ENCODE assay signal across 20 cellular contexts in genomic region chr19:8491574-8491973, GRCh38. TPM values are rescaled to one million over a fixed set of nuclear protein-coding genes. Genes with fewer than 3 reads are reported as not detected.
DNase-seq lines count a peak whose midpoint lies in the region; ATAC-seq, FAIRE-seq and TF ChIP-seq lines count a peak whose summit lies in the region.
"Had no signal": no experiment of that assay in that cellular context is flagged by ENCODE, and none has a peak within 500 bp of the region (broad histone marks: within the 10 kb centered on the region; RNA-seq: fewer than 3 reads in every experiment).

No MANE protein-coding gene starts in this region.

- H3K4me2 ChIP-seq in DND-41 (ENCODE audit: insufficient read depth, low read length) (no peak overlapping the region), GM12878 (ENCODE audit: control insufficient read depth, insufficient read depth) (no peak overlapping the region)
- H3K4me2 ChIP-seq: BLaER1, PC-9 had no signal

- in situ Hi-C loops in GM12878 (cut with MboI) = no loop called here

- POLR2A ChIA-PET in GM12878 (lab: Charles Lee) = no interaction called here

- DNase-seq in DND-41 (no peak), HFFc6 (no peak), GM12878 (ENCODE audit: low read depth, low spot score) (no peak)
- no peak for DNase-seq in activated T-cell treated with anti-CD3 and anti-CD28 coated beads, Interleukin-2, amount 50 U/mL, for 48 hours
- DNase-seq: activated CD4-positive, alpha-beta T cell treated with anti-CD3 and anti-CD28 coated beads for 36 hours; activated effector memory CD4-positive, alpha-beta T cell treated with Interleukin-2 at 50 U/mL for 16 hours; caudate nucleus; GM23248; Kasumi-1; NCI-H1417 treated with DMSO at 0.1 percent for 48 hours; PC-9; stimulated activated CD8-positive, alpha-beta memory T cell treated with anti-CD3 and anti-CD28 coated beads, Interleukin-4, amount 100 ng/mL, for 48 hours; substantia nigra; uterus had no signal

- no peaks in the 10 kb centered on the region for H3K9me3 ChIP-seq in DND-41 (ENCODE audit: insufficient read depth, low read length, severe bottlenecking)
- H3K9me3 ChIP-seq in GM12878 (replicated peaks; ENCODE audit: control insufficient read depth, insufficient read depth, low read length) = no peaks in the 10 kb centered on the region
- no peaks in the 10 kb centered on the region for H3K9me3 ChIP-seq in neutrophil
- H3K9me3 ChIP-seq: BLaER1, uterus had no signal

- 61% methylated on average over 6 of the region's 6 CpGs for WGBS in GM12878 (ENCODE audit: insufficient coverage, insufficient replicate concordance, low lambda C conversion rate, missing lambda C conversion rate)

- no peaks in the 10 kb centered on the region for H3K9me3 Mint-ChIP-seq in HFFc6

- H3K27me3 ChIP-seq in DND-41 (ENCODE audit: insufficient read depth, low read length, poor library complexity) (no peaks in the 10 kb centered on the region), GM12878 (replicated peaks in 1 of 2; ENCODE audit: control insufficient read depth in 2 of 2, insufficient read depth in 2 of 2, low read length in 1 of 2) (no peaks in the 10 kb centered on the region), neutrophil (no peaks in the 10 kb centered on the region)
- H3K27me3 ChIP-seq: BLaER1, uterus had no signal

- RAD21 ChIA-PET in GM12878 (lab: Charles Lee; ENCODE audit: unreplicated experiment) = no interaction called here

- H3K4me3 ChIP-seq in DND-41 (ENCODE audit: low read depth in 1 of 2, low read length in 2 of 2) (no peak overlapping the region), GM12878 (no peak overlapping the region), neutrophil (ENCODE audit: low read depth in 1 of 2, low read length in 1 of 2) (no peak overlapping the region)
- H3K4me3 ChIP-seq: BLaER1, GM23248, PC-9, uterus had no signal

- TF ChIP-seq POLR2A in GM12878 (IDR thresholded peaks at IDR 0.05; ENCODE audit: low read depth, low read length) = no peak

- H3K79me2 ChIP-seq in DND-41 (ENCODE audit: insufficient read depth, low read length) (no peaks in the 10 kb centered on the region), GM12878 (ENCODE audit: control insufficient read depth, insufficient read depth, low read length) (no peaks in the 10 kb centered on the region)
- H3K79me2 ChIP-seq: parathyroid adenoma had no signal

- H3K9ac ChIP-seq in DND-41 (ENCODE audit: low read depth, low read length) = no peak overlapping the region
- H3K9ac ChIP-seq in GM12878 (ENCODE audit: control insufficient read depth, insufficient read depth, low read length) = no peak overlapping the region
- H3K9ac ChIP-seq: BLaER1, GM23248, parathyroid adenoma had no signal

- H3K27me3 Mint-ChIP-seq in HFFc6 (ENCODE audit: insufficient read depth) = peaks cover 10% of the 10 kb centered on the region
- H3K27me3 Mint-ChIP-seq: activated CD4-positive, alpha-beta T cell treated with anti-CD3 and anti-CD28 coated beads for 36 hours had no signal

- TF ChIP-seq EP300 in GM12878 (IDR thresholded peaks at IDR 0.05; ENCODE audit: borderline replicate concordance in 1 of 2, control insufficient read depth in 1 of 2, low read depth in 2 of 2, low read length in 2 of 2) = no peak

- no peak overlapping the region for H3K27ac Mint-ChIP-seq in HFFc6
- H3K27ac Mint-ChIP-seq: activated CD4-positive, alpha-beta T cell treated with anti-CD3 and anti-CD28 coated beads for 36 hours had no signal

- no peaks in the 10 kb centered on the region for H3K4me1 Mint-ChIP-seq in HFFc6 (ENCODE audit: low read depth)

- H3K4me1 ChIP-seq in DND-41 (ENCODE audit: insufficient read depth, low read length) (no peaks in the 10 kb centered on the region), GM12878 (ENCODE audit: control insufficient read depth, insufficient read depth, low read length) (peaks cover 7% of the 10 kb centered on the region), neutrophil (ENCODE audit: control insufficient read depth in 1 of 2, insufficient read depth in 1 of 2, low read depth in 1 of 2, low read length in 1 of 2) (peaks cover 95 to 98% of the 10 kb centered on the region in 2 experiments)
- H3K4me1 ChIP-seq: parathyroid adenoma, uterus had no signal

- H4K20me1 ChIP-seq in DND-41 (ENCODE audit: insufficient read depth, low read length) (peaks cover 31% of the 10 kb centered on the region), GM12878 (ENCODE audit: control insufficient read depth, insufficient read depth) (no peaks in the 10 kb centered on the region; the same call in 1 of the 2 replicates)

- H3K36me3 ChIP-seq in DND-41 (ENCODE audit: insufficient read depth, low read length) (peaks cover 36% of the 10 kb centered on the region), GM12878 (ENCODE audit: control insufficient read depth in 2 of 2, insufficient read depth in 2 of 2, low read length in 1 of 2) (peaks cover 20 to 22% of the 10 kb centered on the region in 2 experiments), neutrophil (peaks cover 67% of the 10 kb centered on the region)
- H3K36me3 ChIP-seq: uterus had no signal

- ATAC-seq in DND-41 (ENCODE audit: insufficient read depth, low read depth) (no peak), GM12878 (0 out of 3 replicates have a peak, but pooled peaks have one; percentile 21), GM18519 (IDR thresholded peaks at IDR 0.05; ENCODE audit: low FRiP score, unreplicated experiment) (no peak), HG03571 (IDR thresholded peaks at IDR 0.05; ENCODE audit: unreplicated experiment) (no peak)
- ATAC-seq: activated CD4-positive, alpha-beta T cell treated with anti-CD3 and anti-CD28 coated beads for 36 hours; esophagus mucosa had no signal

- SMC1A ChIA-PET in GM12878 (lab: Charles Lee; ENCODE audit: uncharacterized antibody, unreplicated experiment) = no interaction called here

- H2AFZ ChIP-seq in DND-41 (ENCODE audit: low read depth, low read length) = no peak overlapping the region
- H2AFZ ChIP-seq in GM12878 (ENCODE audit: control insufficient read depth, low read depth, low read length) = no peak overlapping the region
- H2AFZ ChIP-seq: GM23248, parathyroid adenoma, PC-9 had no signal

- TF ChIP-seq RAD21 in GM12878 (IDR thresholded peaks at IDR 0.05; ENCODE audit: insufficient read depth, low read depth, low read length) = no peak

- no peak for FAIRE-seq in GM12878 (lab: Jason Lieb, UNC)

- H3K4me3 Mint-ChIP-seq in HFFc6 = no peak overlapping the region
- H3K4me3 Mint-ChIP-seq: activated CD4-positive, alpha-beta T cell treated with anti-CD3 and anti-CD28 coated beads for 36 hours had no signal

- H3K36me3 Mint-ChIP-seq in HFFc6 (ENCODE audit: low read depth) = peaks cover 23% of the 10 kb centered on the region

- H3K27ac ChIP-seq in DND-41 (ENCODE audit: low read length) (no peak overlapping the region), GM12878 (ENCODE audit: control insufficient read depth, insufficient read depth) (no peak overlapping the region), neutrophil (peak overlapping the region; percentile 98)
- H3K27ac ChIP-seq: GM23248, parathyroid adenoma, PC-9, uterus had no signal

- CTCF ChIA-PET in GM12878 (lab: Yijun Ruan, JAX) = interaction anchor here (0.8 kb wide), 1 partner anchor 80 kb away, joined by 3 read pairs; no protein-coding TSS in a partner anchor

- TF ChIP-seq CTCF in DND-41 (IDR thresholded peaks at IDR 0.05; ENCODE audit: borderline replicate concordance, extremely low read depth, low read length, poor library complexity, severe bottlenecking) (peak; percentile 10), HFFc6 (IDR thresholded peaks at IDR 0.05) (peak; percentile 36), GM12878 (IDR thresholded peaks at IDR 0.05 in 2 of 3, conservative IDR thresholded peaks at IDR 0.05 in 1 of 3; ENCODE audit: control insufficient read depth in 2 of 3, extremely low read depth in 1 of 3, insufficient read depth in 1 of 3, low read depth in 3 of 3, low read length in 3 of 3) (no peak), neutrophil (IDR thresholded peaks at IDR 0.05) (no peak)

- intact Hi-C loops in GM12878 (cut with micrococcal nuclease; ENCODE audit: unreplicated experiment) = no loop called here

- BruUV-seq in GM12878 (replicated peaks; lab: Mats Ljungman, UMichigan) = no TSS peak

RNA-seq across cellular contexts. Expression of gene PRAM1, which starts 10.9 kb away (rescaled TPM):
- under 1 TPM in 2 of 6 experiments, not detected in 4; 0.21 TPM for total RNA-seq in HFFc6 (2021; fragmentation: NEBNext Ultra II Directional; extraction: Animal tissue kit (Norgen Biotek cat#: 25700))
- total RNA-seq in GM12878 (2013; cell fraction: nucleolus; rRNA removed) = 1.1 and 1.6 TPM in 2 replicates
- total RNA-seq in GM12878 (2014; rRNA removed) (not detected in 2 replicates), GM12878 (2014; rRNA removed; fragmentation: Illumina TruSeq; extraction: Trizol) (not detected in 2 replicates), GM12878 (2021) (0.08 TPM in 1 of 2 replicates, not detected in the other)
- polyA plus RNA-seq in GM12878 (2011; ENCODE audit: low read depth) = not detected
- polyA plus RNA-seq in GM12878 (2011; rRNA removed) (not detected in 2 replicates), GM12878 (2014; fragmentation: Illumina TruSeq; extraction: Trizol) (0.03 TPM in 1 of 2 replicates, not detected in the other), GM12878 (2014; fragmentation: Nextera tagmentation; extraction: Ambion mirVana) (not detected), GM12878 (2014; rRNA removed) (0.08 and 0.49 TPM in 2 replicates), GM12878 (2016; fragmentation: Nextera tagmentation; extraction: Ambion mirVana) (not detected)
- polyA plus RNA-seq in GM12878 (2011; cell fraction: cytosol; rRNA removed) = not detected in 2 replicates
- polyA plus RNA-seq in GM12878 (2011; cell fraction: nucleus; rRNA removed) = 0.18 and 0.30 TPM in 2 replicates
- 0.10 and 0.24 TPM in 2 replicates for polyA plus RNA-seq in GM12878 (2012)
- polyA minus RNA-seq in GM12878 (2011; rRNA and poly(A)+ RNA removed) = not detected in 2 replicates
- not detected in 2 replicates for polyA minus RNA-seq in GM12878 (2011; cell fraction: cytosol; rRNA and poly(A)+ RNA removed)
- polyA minus RNA-seq in GM12878 (2011; cell fraction: nucleus; rRNA and poly(A)+ RNA removed) = not detected in 2 replicates
- total RNA-seq: GM23248 had no signal
- polyA plus RNA-seq: GM23248 had no signal

RNA-seq across cellular contexts. Expression of gene ZNF414, which starts 22.4 kb away (rescaled TPM):
- total RNA-seq in HFFc6 (2021; fragmentation: NEBNext Ultra II Directional; extraction: Animal tissue kit (Norgen Biotek cat#: 25700)) = 10 to 100 TPM; 20.1 to 27.2 (median 25.5) TPM
- total RNA-seq in GM12878 (2013; cell fraction: nucleolus; rRNA removed) = 8.0 and 13.6 TPM in 2 replicates
- total RNA-seq in GM12878 (2014; rRNA removed) (4.4 and 5.3 TPM in 2 replicates), GM12878 (2014; rRNA removed; fragmentation: Illumina TruSeq; extraction: Trizol) (0.45 and 0.92 TPM in 2 replicates), GM12878 (2021) (23.7 and 26.4 TPM in 2 replicates)
- polyA plus RNA-seq in GM12878 (2011; ENCODE audit: low read depth) = 5.8 TPM
- polyA plus RNA-seq in GM12878 (2011; rRNA removed) (0.26 and 1.9 TPM in 2 replicates), GM12878 (2014; fragmentation: Illumina TruSeq; extraction: Trizol) (0.94 TPM in 1 of 2 replicates, not detected in the other), GM12878 (2014; fragmentation: Nextera tagmentation; extraction: Ambion mirVana) (under 1 TPM in 1 of 2 experiments, not detected in 1; 0.16 TPM), GM12878 (2014; rRNA removed) (12.5 and 24.5 TPM in 2 replicates), GM12878 (2016; fragmentation: Nextera tagmentation; extraction: Ambion mirVana) (10 to 100 TPM in 1 of 2 experiments, 1 to 10 TPM in 1; 5.7 to 12.1 TPM)
- polyA plus RNA-seq in GM12878 (2011; cell fraction: cytosol; rRNA removed) = 3.2 and 3.9 TPM in 2 replicates
- 17.8 and 22.8 TPM in 2 replicates for polyA plus RNA-seq in GM12878 (2011; cell fraction: nucleus; rRNA removed)
- polyA plus RNA-seq in GM12878 (2012) = 15.5 and 15.9 TPM in 2 replicates
- polyA minus RNA-seq in GM12878 (2011; rRNA and poly(A)+ RNA removed) = 0.80 and 3.5 TPM in 2 replicates
- 5.8 and 9.2 TPM in 2 replicates for polyA minus RNA-seq in GM12878 (2011; cell fraction: cytosol; rRNA and poly(A)+ RNA removed)
- 3.1 and 6.0 TPM in 2 replicates for polyA minus RNA-seq in GM12878 (2011; cell fraction: nucleus; rRNA and poly(A)+ RNA removed)

RNA-seq across cellular contexts. Expression of gene HNRNPM, which starts 46.8 kb away (rescaled TPM):
- 100 to 1,000 TPM; 144 to 217 (median 194) TPM for total RNA-seq in HFFc6 (2021; fragmentation: NEBNext Ultra II Directional; extraction: Animal tissue kit (Norgen Biotek cat#: 25700))
- total RNA-seq in GM12878 (2013; cell fraction: nucleolus; rRNA removed) = 182 and 185 TPM in 2 replicates
- 127 and 175 TPM in 2 replicates for total RNA-seq in GM12878 (2014; rRNA removed)
- total RNA-seq in GM12878 (2014; rRNA removed; fragmentation: Illumina TruSeq; extraction: Trizol) = 146 and 155 TPM in 2 replicates
- total RNA-seq in GM12878 (2021) = 314 and 339 TPM in 2 replicates
- polyA plus RNA-seq in GM12878 (2011; ENCODE audit: low read depth) = 138 TPM
- polyA plus RNA-seq in GM12878 (2011; rRNA removed) = 131 and 134 TPM in 2 replicates
- polyA plus RNA-seq in GM12878 (2011; cell fraction: cytosol; rRNA removed) = 149 and 253 TPM in 2 replicates
- 161 and 230 TPM in 2 replicates for polyA plus RNA-seq in GM12878 (2011; cell fraction: nucleus; rRNA removed)
- polyA plus RNA-seq in GM12878 (2012) = 155 and 193 TPM in 2 replicates
- polyA plus RNA-seq in GM12878 (2014; fragmentation: Illumina TruSeq; extraction: Trizol) = 233 and 245 TPM in 2 replicates
- polyA plus RNA-seq in GM12878 (2014; fragmentation: Nextera tagmentation; extraction: Ambion mirVana) = 10 to 100 TPM; 14.3 to 35.9 TPM
- polyA plus RNA-seq in GM12878 (2014; rRNA removed) = 220 and 260 TPM in 2 replicates
- polyA plus RNA-seq in GM12878 (2016; fragmentation: Nextera tagmentation; extraction: Ambion mirVana) = 100 to 1,000 TPM; 374 to 415 TPM
- 98.7 and 117 TPM in 2 replicates for polyA minus RNA-seq in GM12878 (2011; rRNA and poly(A)+ RNA removed)
- 77.2 and 93.8 TPM in 2 replicates for polyA minus RNA-seq in GM12878 (2011; cell fraction: cytosol; rRNA and poly(A)+ RNA removed)
- 66.1 and 115 TPM in 2 replicates for polyA minus RNA-seq in GM12878 (2011; cell fraction: nucleus; rRNA and poly(A)+ RNA removed)

Comparison
In these comparisons a context has a peak if more than half of its experiments do, and no peak if none do; other contexts are left out.
1. CTCF ChIP-seq: peak in DND-41 (single experiment) and HFFc6 (single experiment); none in GM12878 (0 of 3) and neutrophil (single experiment).